2 cellular contexts compared by ENCODE assay signal in genomic region chr11:95888439-95888838, GRCh38.
TF ChIP-seq lines count a peak whose summit lies in the region.

No MANE protein-coding gene starts in this region.

TF ChIP-seq in HepG2, 621 proteins besides CTCF, POLR2A, EP300 and RAD21:
- TF ChIP-seq ATF7 (IDR thresholded peaks at IDR 0.05) (peak; percentile 88), ATF7 (CRISPR knock-in tag; IDR thresholded peaks at IDR 0.05) (no peak), KLF15 (CRISPR knock-in tag; IDR thresholded peaks at IDR 0.05; ENCODE audit: borderline replicate concordance) (no peak), ZNF549 (CRISPR knock-in tag; IDR thresholded peaks at IDR 0.05) (no peak), CREB1 (IDR thresholded peaks at IDR 0.05) (peak; percentile 51; the same call in 1 of the 2 replicates), CREB1 (CRISPR knock-in tag; IDR thresholded peaks at IDR 0.05) (no peak), ZNF33A (CRISPR knock-in tag; IDR thresholded peaks at IDR 0.05; ENCODE audit: borderline replicate concordance) (no peak)

TF ChIP-seq in IMR-90, 13 proteins besides CTCF, POLR2A, EP300 and RAD21:
- TF ChIP-seq CHD1 (IDR thresholded peaks at IDR 0.05; ENCODE audit: low read depth, low read length) (no peak), RFX5 (IDR thresholded peaks at IDR 0.05; ENCODE audit: low read depth, low read length) (no peak), USF2 (IDR thresholded peaks at IDR 0.05; ENCODE audit: low read depth, low read length) (no peak), FOS (IDR thresholded peaks at IDR 0.05; ENCODE audit: low read depth, low read length) (no peak), MXI1 (IDR thresholded peaks at IDR 0.05; ENCODE audit: borderline replicate concordance, low read depth, low read length) (no peak), RCOR1 (IDR thresholded peaks at IDR 0.05; ENCODE audit: insufficient replicate concordance, low read length) (no peak)
